ENCODE assay signal across 11 cellular contexts in the genomic region with DNA sequence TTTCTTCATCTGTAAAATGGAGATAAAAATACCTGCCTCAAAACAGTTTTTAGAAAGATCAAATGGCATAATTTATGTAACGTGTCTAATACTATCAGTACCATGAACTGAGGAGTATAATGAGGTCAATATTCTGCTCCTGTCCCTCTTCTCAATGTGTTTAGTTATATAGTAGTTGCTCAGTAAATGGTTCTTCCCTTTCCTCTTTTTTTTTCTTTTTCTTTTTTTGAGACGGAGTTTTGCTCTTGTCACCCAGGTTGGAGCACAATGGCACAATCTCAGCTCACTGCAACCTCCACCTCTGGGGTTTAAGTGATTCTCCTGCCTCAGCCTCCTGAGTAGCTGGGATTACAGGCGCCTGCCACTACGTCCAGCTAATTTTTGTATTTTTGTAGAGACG. TPM values are rescaled to one million over a fixed set of nuclear protein-coding genes. Genes with fewer than 3 reads are reported as not detected.
DNase-seq lines count a peak whose midpoint lies in the region; ATAC-seq and TF ChIP-seq lines count a peak whose summit lies in the region.
"Had no signal": no experiment of that assay in that cellular context is flagged by ENCODE, and none has a peak within 500 bp of the region (broad histone marks: within the 10 kb centered on the region; RNA-seq: fewer than 3 reads in every experiment).

No MANE protein-coding gene starts in this region.

- H3K27me3 ChIP-seq in Loucy (ENCODE audit: insufficient read depth, low read length, poor library complexity, severe bottlenecking) = no peaks in the 10 kb centered on the region
- H3K27me3 ChIP-seq in osteoblast (ENCODE audit: insufficient read depth, low read length) = no peaks in the 10 kb centered on the region
- H3K27me3 ChIP-seq: neutrophil had no signal

- TF ChIP-seq CTCF in Loucy (conservative IDR thresholded peaks at IDR 0.05; ENCODE audit: low read length) (no peak), osteoblast (IDR thresholded peaks at IDR 0.05; ENCODE audit: extremely low read depth, low read depth, low read length) (no peak)

- H4K20me1 ChIP-seq in Loucy (ENCODE audit: insufficient read depth, low read length, poor library complexity, severe bottlenecking) (peaks cover 4% of the 10 kb centered on the region), osteoblast (ENCODE audit: insufficient read depth, low read length) (peaks cover 10% of the 10 kb centered on the region)

- H3K4me1 ChIP-seq in Loucy (ENCODE audit: insufficient read depth, low read length, poor library complexity, severe bottlenecking) = peaks cover 12% of the 10 kb centered on the region
- H3K4me1 ChIP-seq in osteoblast (ENCODE audit: insufficient read depth, low read length) = peaks cover 8% of the 10 kb centered on the region

- H3K4me3 ChIP-seq in Loucy (ENCODE audit: low read length, poor library complexity, severe bottlenecking) = peak overlapping the region; percentile 99
- no peak overlapping the region for H3K4me3 ChIP-seq in osteoblast (ENCODE audit: insufficient read depth, low read length)

- H3K4me1 Mint-ChIP-seq in T-helper 2 cell treated with Interferon-gamma antibody and Interleukin-4, amounts not matched to agents 5 μg/mL and 100 μg/mL, for 36 hours (ENCODE audit: low read depth) = peaks cover 8% of the 10 kb centered on the region
- H3K4me1 Mint-ChIP-seq in dendritic cell treated with granulocyte-macrophage colony-stimulating factor and Interleukin-4, amounts not matched to agents 40 ng/mL and 50 ng/mL, for 4 days (ENCODE audit: low read depth) = peaks cover 6% of the 10 kb centered on the region

- H3K9me2 ChIP-seq in Loucy (replicated peaks; ENCODE audit: low read depth, low read length) = no peaks in the 10 kb centered on the region

- no peaks in the 10 kb centered on the region for H3K9me3 Mint-ChIP-seq in T-helper 2 cell treated with Interferon-gamma antibody and Interleukin-4, amounts not matched to agents 5 μg/mL and 100 μg/mL, for 36 hours
- H3K9me3 Mint-ChIP-seq in dendritic cell treated with granulocyte-macrophage colony-stimulating factor and Interleukin-4, amounts not matched to agents 40 ng/mL and 50 ng/mL, for 4 days = no peaks in the 10 kb centered on the region

- H3K4me2 ChIP-seq in Loucy (ENCODE audit: low read depth, low read length, poor library complexity, severe bottlenecking) = peak overlapping the region; percentile 89
- peak overlapping the region; percentile 81 for H3K4me2 ChIP-seq in osteoblast (ENCODE audit: insufficient read depth, low read length)

- intact Hi-C loops in dendritic cell treated with granulocyte-macrophage colony-stimulating factor and Interleukin-4, amounts not matched to agents 40 ng/mL and 50 ng/mL, for 4 days (cut with micrococcal nuclease) = no loop called here

- H3K36me3 Mint-ChIP-seq in T-helper 2 cell treated with Interferon-gamma antibody and Interleukin-4, amounts not matched to agents 5 μg/mL and 100 μg/mL, for 36 hours (ENCODE audit: low read depth) = peaks cover 7% of the 10 kb centered on the region
- H3K36me3 Mint-ChIP-seq in dendritic cell treated with granulocyte-macrophage colony-stimulating factor and Interleukin-4, amounts not matched to agents 40 ng/mL and 50 ng/mL, for 4 days (ENCODE audit: low read depth) = peaks cover 35% of the 10 kb centered on the region

- H3K27ac ChIP-seq in osteoblast (ENCODE audit: low read depth, low read length) = no peak overlapping the region

- H3K9me3 ChIP-seq in Loucy (ENCODE audit: insufficient read depth, low read depth, low read length) = no peaks in the 10 kb centered on the region
- no peaks in the 10 kb centered on the region for H3K9me3 ChIP-seq in osteoblast (ENCODE audit: low read depth, low read length)
- H3K9me3 ChIP-seq: neutrophil had no signal

- H3K4me3 Mint-ChIP-seq in T-helper 2 cell treated with Interferon-gamma antibody and Interleukin-4, amounts not matched to agents 5 μg/mL and 100 μg/mL, for 36 hours = peak overlapping the region; percentile 97
- peak overlapping the region; percentile 91 for H3K4me3 Mint-ChIP-seq in dendritic cell treated with granulocyte-macrophage colony-stimulating factor and Interleukin-4, amounts not matched to agents 40 ng/mL and 50 ng/mL, for 4 days

- no peak overlapping the region for H2AFZ ChIP-seq in Loucy (ENCODE audit: low read length)
- no peak overlapping the region for H2AFZ ChIP-seq in osteoblast (ENCODE audit: low read length)

- no peaks in the 10 kb centered on the region for H3F3A ChIP-seq in Loucy (ENCODE audit: low read depth)

- no peak for DNase-seq in T-helper 2 cell treated with Interferon-gamma antibody and Interleukin-4, amounts not matched to agents 5 μg/mL and 100 μg/mL, for 36 hours (ENCODE audit: low spot score)
- DNase-seq in T-helper 2 cell = no peak
- DNase-seq in osteoblast (ENCODE audit: insufficient read length, low spot score, missing footprints) = no peak
- DNase-seq: activated CD4-positive, alpha-beta T cell treated with anti-CD3 and anti-CD28 coated beads for 1 hour; NCI-H1436 had no signal

- peak overlapping the region; percentile 90 for H3K9ac ChIP-seq in Loucy (ENCODE audit: low read depth, low read length, poor library complexity, severe bottlenecking)

- H3K27ac Mint-ChIP-seq in T-helper 2 cell treated with Interferon-gamma antibody and Interleukin-4, amounts not matched to agents 5 μg/mL and 100 μg/mL, for 36 hours = peak overlapping the region; percentile 99
- peak overlapping the region; percentile 99 for H3K27ac Mint-ChIP-seq in dendritic cell treated with granulocyte-macrophage colony-stimulating factor and Interleukin-4, amounts not matched to agents 40 ng/mL and 50 ng/mL, for 4 days

- H3K79me2 ChIP-seq in Loucy (ENCODE audit: insufficient read depth, low read length) = peaks cover 39% of the 10 kb centered on the region
- H3K79me2 ChIP-seq in osteoblast (ENCODE audit: insufficient read depth, low read length) = peaks cover 58% of the 10 kb centered on the region

- H3K36me3 ChIP-seq in Loucy (ENCODE audit: insufficient read depth, low read length) (no peaks in the 10 kb centered on the region), osteoblast (ENCODE audit: insufficient read depth, low read length) (no peaks in the 10 kb centered on the region)

- no peaks in the 10 kb centered on the region for H3K27me3 Mint-ChIP-seq in T-helper 2 cell treated with Interferon-gamma antibody and Interleukin-4, amounts not matched to agents 5 μg/mL and 100 μg/mL, for 36 hours (ENCODE audit: low read depth)
- peaks cover 1% of the 10 kb centered on the region for H3K27me3 Mint-ChIP-seq in dendritic cell treated with granulocyte-macrophage colony-stimulating factor and Interleukin-4, amounts not matched to agents 40 ng/mL and 50 ng/mL, for 4 days

- no peak for ATAC-seq in HG03039 (IDR thresholded peaks at IDR 0.05; ENCODE audit: unreplicated experiment)
- ATAC-seq in GM18909 (IDR thresholded peaks at IDR 0.05; ENCODE audit: poor library complexity, unreplicated experiment) = no peak
- no peak for ATAC-seq in HG02623 (IDR thresholded peaks at IDR 0.05; ENCODE audit: unreplicated experiment)

RNA-seq across cellular contexts. Expression of a gene that starts 1.3 kb away (rescaled TPM):
- 21.5 and 27.1 TPM in 2 replicates for total RNA-seq in osteoblast
